13 cellular contexts compared by ENCODE assay signal in the genomic region with DNA sequence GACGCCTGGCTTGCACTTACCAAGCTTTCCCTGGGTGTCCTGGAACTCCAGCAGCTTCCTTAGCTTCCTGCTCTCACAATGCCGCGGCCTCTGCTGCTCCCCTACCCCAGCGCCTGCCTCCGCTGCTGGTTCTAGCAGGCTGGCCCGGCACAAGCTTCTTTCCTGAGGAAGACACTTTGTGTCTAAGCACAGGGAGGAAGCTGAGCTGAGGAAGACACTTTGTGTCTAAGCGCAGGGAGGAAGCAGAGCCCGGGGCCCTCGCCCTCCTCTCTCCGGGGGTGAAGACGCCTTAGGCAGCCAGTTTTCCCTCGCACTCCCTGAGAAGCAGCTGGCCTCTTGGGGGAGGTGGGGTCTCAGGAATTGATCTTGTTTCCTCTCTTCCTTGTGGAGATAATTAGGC.
DNase-seq lines count a peak whose midpoint lies in the region; ATAC-seq and TF ChIP-seq lines count a peak whose summit lies in the region.
"Had no signal": no experiment of that assay in that cellular context is flagged by ENCODE, and none has a peak within 500 bp of the region (broad histone marks: within the 10 kb centered on the region; RNA-seq: fewer than 3 reads in every experiment).

No MANE protein-coding gene starts in this region.

- H3F3A ChIP-seq in PC-3 (ENCODE audit: low read length, unreplicated experiment): peaks cover 7% of the 10 kb centered on the region
- H3F3A ChIP-seq in neural progenitor cell (ENCODE audit: low read depth): no peaks in the 10 kb centered on the region

- WGBS in spleen, 5 donors: 66 to 81% (median 71%) methylated on average over 10 to 12 of the region's 12 CpGs

- no peaks in the 10 kb centered on the region for H3K27me3 ChIP-seq in PC-3 (ENCODE audit: low read length)
- H3K27me3 ChIP-seq in dorsolateral prefrontal cortex: no peaks in the 10 kb centered on the region
- no peaks in the 10 kb centered on the region for H3K27me3 ChIP-seq in neural progenitor cell
- H3K27me3 ChIP-seq in spleen (replicated peaks in 1 of 7): no peaks in the 10 kb centered on the region
- H3K27me3 ChIP-seq: neutrophil, sigmoid colon, SJSA1, tibial nerve had no signal

- H3K4me3 Mint-ChIP-seq in Calu3 (ENCODE audit: low read depth, unreplicated experiment) (no peak overlapping the region), neural progenitor cell (no peak overlapping the region), immature natural killer cell (no peak overlapping the region)

- ATAC-seq in PC-3 (no peak), HG02981 (IDR thresholded peaks at IDR 0.05; ENCODE audit: unreplicated experiment) (no peak)

- H3K36me3 ChIP-seq in PC-3 (ENCODE audit: low read depth, low read length) (peaks cover 93% of the 10 kb centered on the region), neural progenitor cell (no peaks in the 10 kb centered on the region), spleen (peaks cover 6 to 100% (median 89%) of the 10 kb centered on the region in 6 donors)

- POLR2A ChIA-PET in PC-3 (lab: Charles Lee; ENCODE audit: unreplicated experiment): no interaction called here

- H3K79me2 ChIP-seq in PC-3 (ENCODE audit: low read length): peaks cover 31% of the 10 kb centered on the region
- H3K79me2 ChIP-seq in neural progenitor cell (ENCODE audit: low read depth): no peaks in the 10 kb centered on the region

- H3K27ac ChIP-seq in PC-3 (ENCODE audit: low read length) (0 out of 2 replicates have a peak overlapping the region, but pooled peaks have one; percentile 10), dorsolateral prefrontal cortex (peak overlapping the region in 58 of 59 donors; percentile 14 to 90 (median 77)), neural progenitor cell (peak overlapping the region; percentile 62), spleen (peak overlapping the region in 4 of 8 donors; percentile 20 to 44 (median 28))
- H3K27ac ChIP-seq: neutrophil, SJSA1 had no signal

- H2AFZ ChIP-seq in PC-3 (ENCODE audit: low read length) (no peak overlapping the region), neural progenitor cell (replicated peaks) (no peak overlapping the region)

- no peaks in the 10 kb centered on the region for H3K9me2 ChIP-seq in PC-3 (replicated peaks; ENCODE audit: low read length)

- H3K27ac Mint-ChIP-seq in Calu3 (ENCODE audit: unreplicated experiment): peak overlapping the region; percentile 10
- H3K27ac Mint-ChIP-seq in neural progenitor cell: no peak overlapping the region
- H3K27ac Mint-ChIP-seq in immature natural killer cell: no peak overlapping the region

- H3K4me1 ChIP-seq in PC-3 (ENCODE audit: insufficient read depth, low read length) (peaks cover 30% of the 10 kb centered on the region), neural progenitor cell (no peaks in the 10 kb centered on the region), spleen (peaks cover 3 to 25% (median 17%) of the 10 kb centered on the region in 6 donors)

- DNase-seq in Calu3 (no peak), PC-3 (no peak), dorsolateral prefrontal cortex (no peak), neural progenitor cell (ENCODE audit: low spot score) (peak; percentile 18), immature natural killer cell (no peak), cortex of kidney (lab: John Stamatoyannopoulos, UW) (no peak), spleen (no peak)
- DNase-seq: NCI-H446 had no signal

- H4K20me1 ChIP-seq in PC-3 (ENCODE audit: low read length) (peaks cover 29% of the 10 kb centered on the region), neural progenitor cell (ENCODE audit: low read depth) (no peaks in the 10 kb centered on the region)

- intact Hi-C loops in Calu3 (cut with micrococcal nuclease; ENCODE audit: unreplicated experiment) (no loop called here), PC-3 (cut with micrococcal nuclease) (no loop called here), dorsolateral prefrontal cortex (cut with DNase I) (loop anchor here (5.0 to 10.0 kb wide), 3 partner anchors 34 to 164 kb away; partner anchors contain the start of gene NT5M (in 2 of the 2)), spleen (cut with DNase I; ENCODE audit: low total_unique reads) (no loop called here)

- H3K36me3 Mint-ChIP-seq in Calu3 (ENCODE audit: insufficient read depth, unreplicated experiment): peaks cover 54% of the 10 kb centered on the region
- peaks cover 16% of the 10 kb centered on the region for H3K36me3 Mint-ChIP-seq in neural progenitor cell
- peaks cover 6 to 16% (median 6%) of the 10 kb centered on the region in 3 donors for H3K36me3 Mint-ChIP-seq in immature natural killer cell

- no peaks in the 10 kb centered on the region for H3K9me3 Mint-ChIP-seq in Calu3 (ENCODE audit: low read depth, unreplicated experiment)
- no peaks in the 10 kb centered on the region for H3K9me3 Mint-ChIP-seq in neural progenitor cell
- H3K9me3 Mint-ChIP-seq in immature natural killer cell: no peaks in the 10 kb centered on the region

- TF ChIP-seq CTCF in Calu3 (IDR thresholded peaks at IDR 0.05; ENCODE audit: unreplicated experiment) (no peak), PC-3 (conservative IDR thresholded peaks at IDR 0.05; ENCODE audit: low read depth, low read length) (no peak), dorsolateral prefrontal cortex (IDR thresholded peaks at IDR 0.05 in 54 of 56, conservative IDR thresholded peaks at IDR 0.05 in 2 of 56; ENCODE audit: low read depth in 1 of 56, partially characterized antibody in 56 of 56) (no peak), neural progenitor cell (IDR thresholded peaks at IDR 0.05) (no peak), spleen (IDR thresholded peaks at IDR 0.05 in 8 of 11, conservative IDR thresholded peaks at IDR 0.05 in 3 of 11) (no peak)

- H3K4me3 ChIP-seq in PC-3 (ENCODE audit: low read length) (no peak overlapping the region), dorsolateral prefrontal cortex (no peak overlapping the region), neural progenitor cell (no peak overlapping the region), spleen (no peak overlapping the region)
- H3K4me3 ChIP-seq: sigmoid colon, SJSA1, tibial nerve had no signal

- H3K9ac ChIP-seq in PC-3 (ENCODE audit: low read length) (no peak overlapping the region), neural progenitor cell (no peak overlapping the region)

- H3K27me3 Mint-ChIP-seq in Calu3 (ENCODE audit: unreplicated experiment) (no peaks in the 10 kb centered on the region), neural progenitor cell (ENCODE audit: insufficient read depth, low read depth) (peaks cover 6% of the 10 kb centered on the region), immature natural killer cell (ENCODE audit: low read depth in 3 of 3) (peaks cover 0 to 2% (median 0%) of the 10 kb centered on the region in 3 donors)

- TF ChIP-seq POLR2A in spleen (IDR thresholded peaks at IDR 0.05): no peak

- H3K4me1 Mint-ChIP-seq in Calu3 (ENCODE audit: low read depth, unreplicated experiment): peaks cover 5% of the 10 kb centered on the region
- peaks cover 7% of the 10 kb centered on the region for H3K4me1 Mint-ChIP-seq in neural progenitor cell
- peaks cover 0 to 1% of the 10 kb centered on the region in 2 donors for H3K4me1 Mint-ChIP-seq in immature natural killer cell

- BruUV-seq in Calu3 (replicated peaks; lab: Mats Ljungman, UMichigan) (no TSS peak), PC-3 (replicated peaks; lab: Mats Ljungman, UMichigan) (no TSS peak)

- no peaks in the 10 kb centered on the region for H3K9me3 ChIP-seq in PC-3 (ENCODE audit: low read length)
- no peaks in the 10 kb centered on the region for H3K9me3 ChIP-seq in neural progenitor cell (ENCODE audit: low read depth)
- no peaks in the 10 kb centered on the region for H3K9me3 ChIP-seq in spleen
- H3K9me3 ChIP-seq: neutrophil, sigmoid colon, SJSA1, tibial nerve had no signal

- CTCF ChIA-PET in Calu3 (lab: Charles Lee): no interaction called here
- CTCF ChIA-PET in PC-3 (lab: Charles Lee): no interaction called here

- no peak overlapping the region for H3K4me2 ChIP-seq in PC-3 (ENCODE audit: low read length)
- H3K4me2 ChIP-seq in neural progenitor cell: no peak overlapping the region

Comparison
In these comparisons a context has a peak if more than half of its experiments do, and no peak if none do; other contexts are left out.
1. intact Hi-C loops: an anchor here in dorsolateral prefrontal cortex (5.0 to 10.0 kb wide); none called in Calu3, PC-3 and spleen.